Comparison of ENCODE assay signal across 16 cellular contexts in the genomic region with DNA sequence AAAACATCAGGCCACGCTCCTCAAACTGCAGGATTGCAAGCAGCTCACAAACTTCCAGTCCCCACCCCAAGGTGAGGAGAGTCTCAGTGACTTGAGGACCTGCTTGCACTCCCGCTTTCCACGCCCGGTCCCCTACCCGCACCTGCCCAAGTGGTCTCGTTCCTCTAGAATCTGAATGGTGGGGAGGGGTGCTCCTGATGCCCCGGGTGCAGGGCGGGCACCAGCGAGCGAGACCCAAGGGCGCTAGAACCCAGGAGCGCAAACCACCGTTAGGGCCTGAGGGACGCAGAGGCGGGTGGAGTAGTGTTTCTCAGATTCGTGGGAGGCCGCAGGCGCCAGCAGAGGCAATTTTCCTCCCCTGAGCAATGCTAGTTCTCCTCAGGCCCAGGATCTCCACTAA. TPM values are rescaled to one million over a fixed set of nuclear protein-coding genes. Genes with fewer than 3 reads are reported as not detected.
DNase-seq lines count a peak whose midpoint lies in the region; ATAC-seq and TF ChIP-seq lines count a peak whose summit lies in the region.
"Had no signal": no experiment of that assay in that cellular context is flagged by ENCODE, and none has a peak within 500 bp of the region (broad histone marks: within the 10 kb centered on the region; RNA-seq: fewer than 3 reads in every experiment).

No MANE protein-coding gene starts in this region.

- no peaks in the 10 kb centered on the region for H3K9me3 ChIP-seq in endodermal cell (ENCODE audit: control insufficient read depth, low read length)
- no peaks in the 10 kb centered on the region for H3K9me3 ChIP-seq in esophagus squamous epithelium
- H3K9me3 ChIP-seq: A549, BE2C had no signal

- H3K36me3 Mint-ChIP-seq in WTC11 (no peaks in the 10 kb centered on the region), endodermal cell (ENCODE audit: low read depth) (no peaks in the 10 kb centered on the region), neural crest cell (ENCODE audit: low read depth) (no peaks in the 10 kb centered on the region)
- H3K36me3 Mint-ChIP-seq: CD4-positive, alpha-beta memory T cell had no signal

- no peak for ATAC-seq in WTC11
- ATAC-seq: A549, GM12878 had no signal

- peaks cover 12% of the 10 kb centered on the region for H3K4me1 ChIP-seq in endodermal cell (ENCODE audit: control insufficient read depth, insufficient read depth, low read length)
- H3K4me1 ChIP-seq in esophagus squamous epithelium: peaks cover 0 to 28% (median 0%) of the 10 kb centered on the region in 3 donors
- H3K4me1 ChIP-seq: A549, BE2C had no signal

- H3K27me3 ChIP-seq in endodermal cell (ENCODE audit: control insufficient read depth, insufficient read depth, low read length, poor library complexity, severe bottlenecking) (peaks cover 100% of the 10 kb centered on the region), esophagus squamous epithelium (peaks cover 18 to 100% (median 29%) of the 10 kb centered on the region in 4 donors)

- H3K27ac Mint-ChIP-seq in WTC11 (no peak overlapping the region), endodermal cell (no peak overlapping the region), neural crest cell (ENCODE audit: unreplicated experiment) (peak overlapping the region; percentile 91)
- H3K27ac Mint-ChIP-seq: CD4-positive, alpha-beta memory T cell had no signal

- no peak overlapping the region for H3K4me3 ChIP-seq in endodermal cell (ENCODE audit: low read length)
- no peak overlapping the region for H3K4me3 ChIP-seq in esophagus squamous epithelium
- H3K4me3 ChIP-seq: A549, GM12878 had no signal

- DNase-seq in WTC11 (ENCODE audit: low spot score) (no peak), endodermal cell (no peak), neural crest cell (ENCODE audit: low read depth, low spot score) (no peak), ureter (ENCODE audit: low spot score) (peak; percentile 32), SHP77 (lab: John Stamatoyannopoulos, UW) (no peak), NCI-H146 treated with DMSO at 0.1 percent for 48 hours (lab: John Stamatoyannopoulos, UW; ENCODE audit: unreplicated experiment) (no peak), esophagus squamous epithelium (lab: John Stamatoyannopoulos, UW) (no peak)
- DNase-seq: BE2C; CD4-positive, alpha-beta memory T cell; DMS79 had no signal

- POLR2A ChIA-PET in WTC11 (lab: Charles Lee): no interaction called here

- no peak overlapping the region for H3K9ac ChIP-seq in endodermal cell (ENCODE audit: extremely low read depth, low read length, poor library complexity, severe bottlenecking)

- TF ChIP-seq POLR2A in esophagus squamous epithelium (IDR thresholded peaks at IDR 0.05): no peak

- H3K4me1 Mint-ChIP-seq in WTC11 (peaks cover 32% of the 10 kb centered on the region), endodermal cell (peaks cover 11% of the 10 kb centered on the region), neural crest cell (peaks cover 65% of the 10 kb centered on the region)

- WGBS in endodermal cell (ENCODE audit: insufficient coverage in 1 of 2, insufficient read length in 1 of 2), 2 experiments: 85 to 89% methylated on average over 17 to 18 of the region's 18 CpGs
- WGBS in esophagus squamous epithelium, 2 donors: 14% methylated on average over 1 of the region's 18 CpGs; no CpG with 5 or more reads in 1 of the 2 donors

- H3K4me3 Mint-ChIP-seq in WTC11 (peak overlapping the region; percentile 70), endodermal cell (no peak overlapping the region), neural crest cell (peak overlapping the region; percentile 87)
- H3K4me3 Mint-ChIP-seq: CD4-positive, alpha-beta memory T cell had no signal

- peaks cover 80% of the 10 kb centered on the region for H3K27me3 Mint-ChIP-seq in WTC11 (ENCODE audit: low read depth)
- H3K27me3 Mint-ChIP-seq in endodermal cell (ENCODE audit: insufficient read depth): peaks cover 90% of the 10 kb centered on the region
- peaks cover 31% of the 10 kb centered on the region for H3K27me3 Mint-ChIP-seq in neural crest cell (ENCODE audit: low read depth)

- H3K36me3 ChIP-seq in endodermal cell (ENCODE audit: control insufficient read depth, insufficient read depth, low read length) (no peaks in the 10 kb centered on the region), esophagus squamous epithelium (no peaks in the 10 kb centered on the region)
- H3K36me3 ChIP-seq: BE2C had no signal

- TF ChIP-seq CTCF in WTC11 (IDR thresholded peaks at IDR 0.05): no peak
- TF ChIP-seq CTCF in endodermal cell (conservative IDR thresholded peaks at IDR 0.05): no peak
- TF ChIP-seq CTCF in neural crest cell (conservative IDR thresholded peaks at IDR 0.05): no peak
- TF ChIP-seq CTCF in esophagus squamous epithelium (IDR thresholded peaks at IDR 0.05): no peak

- intact Hi-C loops in esophagus squamous epithelium (cut with DNase I): no loop called here

- CTCF ChIA-PET in WTC11 (lab: Charles Lee): no interaction called here

- H3K9me3 Mint-ChIP-seq in WTC11 (no peaks in the 10 kb centered on the region), endodermal cell (no peaks in the 10 kb centered on the region), neural crest cell (no peaks in the 10 kb centered on the region)
- H3K9me3 Mint-ChIP-seq: CD4-positive, alpha-beta memory T cell had no signal

- H3K27ac ChIP-seq in endodermal cell (ENCODE audit: low read depth, low read length) (peak overlapping the region; percentile 97), esophagus squamous epithelium (no peak overlapping the region)
- H3K27ac ChIP-seq: A549, C4-2B had no signal

TF ChIP-seq in WTC11, 78 proteins besides CTCF, POLR2A, EP300 and RAD21 (continues in another document):
- TF ChIP-seq FOXP1 (CRISPR knock-in tag; IDR thresholded peaks at IDR 0.05; ENCODE audit: borderline replicate concordance) (no peak), PRRX2 (CRISPR knock-in tag; IDR thresholded peaks at IDR 0.05) (no peak), ZNF138 (CRISPR knock-in tag; conservative IDR thresholded peaks at IDR 0.05) (no peak), ETV6 (CRISPR knock-in tag; IDR thresholded peaks at IDR 0.05) (no peak), ZNF219 (CRISPR knock-in tag; IDR thresholded peaks at IDR 0.05; ENCODE audit: borderline replicate concordance) (no peak)
- TF ChIP-seq, protein P1, sequence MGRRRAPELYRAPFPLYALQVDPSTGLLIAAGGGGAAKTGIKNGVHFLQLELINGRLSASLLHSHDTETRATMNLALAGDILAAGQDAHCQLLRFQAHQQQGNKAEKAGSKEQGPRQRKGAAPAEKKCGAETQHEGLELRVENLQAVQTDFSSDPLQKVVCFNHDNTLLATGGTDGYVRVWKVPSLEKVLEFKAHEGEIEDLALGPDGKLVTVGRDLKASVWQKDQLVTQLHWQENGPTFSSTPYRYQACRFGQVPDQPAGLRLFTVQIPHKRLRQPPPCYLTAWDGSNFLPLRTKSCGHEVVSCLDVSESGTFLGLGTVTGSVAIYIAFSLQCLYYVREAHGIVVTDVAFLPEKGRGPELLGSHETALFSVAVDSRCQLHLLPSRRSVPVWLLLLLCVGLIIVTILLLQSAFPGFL (CRISPR knock-in tag; IDR thresholded peaks at IDR 0.05; ENCODE audit: borderline replicate concordance): no peak
- TF ChIP-seq, protein P2, sequence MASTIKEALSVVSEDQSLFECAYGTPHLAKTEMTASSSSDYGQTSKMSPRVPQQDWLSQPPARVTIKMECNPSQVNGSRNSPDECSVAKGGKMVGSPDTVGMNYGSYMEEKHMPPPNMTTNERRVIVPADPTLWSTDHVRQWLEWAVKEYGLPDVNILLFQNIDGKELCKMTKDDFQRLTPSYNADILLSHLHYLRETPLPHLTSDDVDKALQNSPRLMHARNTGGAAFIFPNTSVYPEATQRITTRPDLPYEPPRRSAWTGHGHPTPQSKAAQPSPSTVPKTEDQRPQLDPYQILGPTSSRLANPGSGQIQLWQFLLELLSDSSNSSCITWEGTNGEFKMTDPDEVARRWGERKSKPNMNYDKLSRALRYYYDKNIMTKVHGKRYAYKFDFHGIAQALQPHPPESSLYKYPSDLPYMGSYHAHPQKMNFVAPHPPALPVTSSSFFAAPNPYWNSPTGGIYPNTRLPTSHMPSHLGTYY (CRISPR knock-in tag; IDR thresholded peaks at IDR 0.05): no peak
- TF ChIP-seq, protein P3, sequence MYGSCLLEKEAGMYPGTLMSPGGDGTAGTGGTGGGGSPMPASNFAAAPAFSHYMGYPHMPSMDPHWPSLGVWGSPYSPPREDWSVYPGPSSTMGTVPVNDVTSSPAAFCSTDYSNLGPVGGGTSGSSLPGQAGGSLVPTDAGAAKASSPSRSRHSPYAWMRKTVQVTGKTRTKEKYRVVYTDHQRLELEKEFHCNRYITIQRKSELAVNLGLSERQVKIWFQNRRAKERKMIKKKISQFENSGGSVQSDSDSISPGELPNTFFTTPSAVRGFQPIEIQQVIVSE (CRISPR knock-in tag; IDR thresholded peaks at IDR 0.05; ENCODE audit: borderline replicate concordance): no peak
- TF ChIP-seq, protein P4, sequence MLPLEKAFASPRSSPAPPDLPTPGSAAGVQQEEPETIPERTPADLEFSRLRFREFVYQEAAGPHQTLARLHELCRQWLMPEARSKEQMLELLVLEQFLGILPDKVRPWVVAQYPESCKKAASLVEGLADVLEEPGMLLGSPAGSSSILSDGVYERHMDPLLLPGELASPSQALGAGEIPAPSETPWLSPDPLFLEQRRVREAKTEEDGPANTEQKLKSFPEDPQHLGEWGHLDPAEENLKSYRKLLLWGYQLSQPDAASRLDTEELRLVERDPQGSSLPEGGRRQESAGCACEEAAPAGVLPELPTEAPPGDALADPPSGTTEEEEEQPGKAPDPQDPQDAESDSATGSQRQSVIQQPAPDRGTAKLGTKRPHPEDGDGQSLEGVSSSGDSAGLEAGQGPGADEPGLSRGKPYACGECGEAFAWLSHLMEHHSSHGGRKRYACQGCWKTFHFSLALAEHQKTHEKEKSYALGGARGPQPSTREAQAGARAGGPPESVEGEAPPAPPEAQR (CRISPR knock-in tag; IDR thresholded peaks at IDR 0.05): no peak
- TF ChIP-seq, protein P5, sequence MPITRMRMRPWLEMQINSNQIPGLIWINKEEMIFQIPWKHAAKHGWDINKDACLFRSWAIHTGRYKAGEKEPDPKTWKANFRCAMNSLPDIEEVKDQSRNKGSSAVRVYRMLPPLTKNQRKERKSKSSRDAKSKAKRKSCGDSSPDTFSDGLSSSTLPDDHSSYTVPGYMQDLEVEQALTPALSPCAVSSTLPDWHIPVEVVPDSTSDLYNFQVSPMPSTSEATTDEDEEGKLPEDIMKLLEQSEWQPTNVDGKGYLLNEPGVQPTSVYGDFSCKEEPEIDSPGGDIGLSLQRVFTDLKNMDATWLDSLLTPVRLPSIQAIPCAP (CRISPR knock-in tag; IDR thresholded peaks at IDR 0.05): no peak

RNA-seq across cellular contexts. Expression of a gene that starts 40.3 kb away (rescaled TPM):
- total RNA-seq in WTC11 (2021) (0.15 to 0.25 TPM (median 0.18 TPM) in 3 replicates), endodermal cell (not detected), neural crest cell (41.2 and 41.4 TPM in 2 replicates), ureter (not detected), esophagus squamous epithelium (under 1 TPM in 1 of 4 donors, not detected in 3; 0.19 TPM)
- polyA plus RNA-seq in endodermal cell (2013, experiment 1 of 2): 40.6 TPM
- polyA plus RNA-seq in endodermal cell (2013, experiment 2 of 2): 33.9 TPM
- total RNA-seq: CD4-positive, alpha-beta memory T cell; G401; GM12878; HepG2 had no signal
- polyA plus RNA-seq: A549; AG04450; CD4-positive, alpha-beta memory T cell; GM12878; HepG2 had no signal

Comparison
In these comparisons a context has a peak if more than half of its experiments do, and no peak if none do; other contexts are left out.
1. RNA of a gene that starts 40.3 kb away (total RNA-seq): 41.2 to 41.4 TPM in neural crest cell; 0.15 to 0.25 TPM in WTC11, not detected in ureter (single experiment), not detected in endodermal cell and 0.19 TPM in esophagus squamous epithelium; every median in the first group is over 10 times any median in the second.